11 cellular contexts compared by ENCODE assay signal in the genomic region with DNA sequence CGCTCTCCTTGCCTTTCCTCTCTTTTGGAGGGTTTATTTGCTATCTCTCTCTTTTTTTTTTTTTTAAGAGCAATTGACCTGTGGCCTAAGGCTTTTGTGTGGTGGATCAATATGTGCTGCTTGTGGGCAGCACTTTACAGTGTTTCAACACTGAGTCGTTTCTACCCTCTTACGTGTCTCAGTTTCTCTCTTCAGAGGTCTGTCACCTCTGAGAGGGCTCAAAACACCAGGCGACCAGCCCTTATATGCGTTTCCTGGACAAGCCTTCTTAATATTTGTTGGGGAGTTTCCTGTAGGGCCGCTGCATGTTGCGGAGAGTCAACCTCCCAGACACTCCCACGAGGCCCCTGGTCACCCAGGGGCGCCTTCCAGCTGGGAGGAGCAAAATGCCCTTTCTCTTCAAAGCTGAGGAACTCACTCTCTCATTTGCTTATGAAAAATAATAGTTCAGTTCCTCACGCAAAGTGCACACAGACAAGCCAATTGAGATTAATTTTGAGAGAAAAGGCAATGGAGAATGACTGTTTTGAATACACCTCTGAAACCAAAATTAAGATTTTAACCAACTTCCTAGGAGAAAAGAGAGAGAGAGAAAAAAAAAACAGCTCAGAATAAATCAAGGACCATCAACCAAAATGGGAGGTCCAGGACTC.
A peak's percentile ranks its signal among the peaks of the same experiment; 100 is the strongest.
DNase-seq lines count a peak whose midpoint lies in the region; ATAC-seq and TF ChIP-seq lines count a peak whose summit lies in the region.
"Had no signal": no experiment of that assay in that cellular context is flagged by ENCODE, and none has a peak within 500 bp of the region (broad histone marks: within the 10 kb centered on the region; RNA-seq: fewer than 3 reads in every experiment).

No MANE protein-coding gene starts in this region.

- H3K27me3 ChIP-seq in ascending aorta (no peaks in the 10 kb centered on the region), GM23248 (replicated peaks; ENCODE audit: insufficient read depth) (no peaks in the 10 kb centered on the region)

- H3K4me1 ChIP-seq in ascending aorta (no peaks in the 10 kb centered on the region), GM23248 (ENCODE audit: insufficient read depth) (no peaks in the 10 kb centered on the region)

- H3K36me3 ChIP-seq in ascending aorta (no peaks in the 10 kb centered on the region), GM23248 (ENCODE audit: low read depth) (no peaks in the 10 kb centered on the region)
- H3K36me3 ChIP-seq: HAP-1 had no signal

- H3F3A ChIP-seq in GM23248 (ENCODE audit: insufficient read depth) = no peaks in the 10 kb centered on the region

- DNase-seq in GM12865 (ENCODE audit: low read depth) (peak; percentile 94), NAMALWA (ENCODE audit: low spot score) (peak; percentile 36), ascending aorta (ENCODE audit: low spot score in 2 of 2) (no peak), inferior parietal cortex (ENCODE audit: extremely low spot score) (no peak), left cardiac atrium (no peak), GM23248 (no peak)
- DNase-seq: central memory CD4-positive, alpha-beta T cell; Right ventricle myocardium superior had no signal

- in situ Hi-C loops in GM23248 (cut with MboI) = no loop called here

- intact Hi-C loops in ascending aorta (cut with DNase I) (no loop called here), left cardiac atrium (cut with DNase I) (no loop called here)

- no peak overlapping the region for H3K9ac ChIP-seq in GM23248

- no peak overlapping the region for H3K4me2 ChIP-seq in GM23248 (ENCODE audit: unreplicated experiment)

- H3K9me3 ChIP-seq in ascending aorta = no peaks in the 10 kb centered on the region
- H3K9me3 ChIP-seq in GM23248 (ENCODE audit: low read depth) = no peaks in the 10 kb centered on the region
- H3K9me3 ChIP-seq: HAP-1 had no signal

- peak overlapping the region; percentile 38 for H3K4me3 ChIP-seq in GM12865 (ENCODE audit: low read depth, low read length)
- no peak overlapping the region for H3K4me3 ChIP-seq in ascending aorta
- no peak overlapping the region for H3K4me3 ChIP-seq in GM23248
- H3K4me3 ChIP-seq: HAP-1 had no signal

- no peak overlapping the region for H2AFZ ChIP-seq in GM23248

- WGBS in GM23248 (ENCODE audit: low coverage in 1 of 2, low lambda C conversion rate in 2 of 2, missing lambda C conversion rate in 2 of 2), 2 experiments = 95% methylated on average over 10 of the region's 10 CpGs

- ATAC-seq in GM19395 (IDR thresholded peaks at IDR 0.05; ENCODE audit: unreplicated experiment) (peak; percentile 91), HG02943 (IDR thresholded peaks at IDR 0.05; ENCODE audit: low read depth, unreplicated experiment) (peak; percentile 92), left cardiac atrium (no peak)

- no peaks in the 10 kb centered on the region for H4K20me1 ChIP-seq in GM23248 (ENCODE audit: insufficient read depth)

- no peaks in the 10 kb centered on the region for H3K9me2 ChIP-seq in GM23248 (ENCODE audit: insufficient read depth)

- H3K27ac ChIP-seq in ascending aorta = no peak overlapping the region
- H3K27ac ChIP-seq in GM23248 = no peak overlapping the region

- no peaks in the 10 kb centered on the region for H3K79me2 ChIP-seq in GM23248 (ENCODE audit: insufficient read depth)

- TF ChIP-seq CTCF in GM12865 (IDR thresholded peaks at IDR 0.05; ENCODE audit: insufficient read depth, low read depth, low read length, missing control alignments) = no peak
- TF ChIP-seq CTCF in ascending aorta (IDR thresholded peaks at IDR 0.05) = no peak

Comparison
In these comparisons a context has a peak if more than half of its experiments do, and no peak if none do; other contexts are left out.
1. DNase-seq: peak in GM12865 (single experiment) and NAMALWA (single experiment); none in ascending aorta (0 of 2), inferior parietal cortex (single experiment), left cardiac atrium (single experiment) and GM23248 (single experiment).
2. ATAC-seq: peak in GM19395 (single experiment) and HG02943 (single experiment); none in left cardiac atrium (0 of 2).